ENCODE assay signal across 9 cellular contexts in genomic region chr5:31196309-31196708, GRCh38. TPM values are rescaled to one million over a fixed set of nuclear protein-coding genes. Genes with fewer than 3 reads are reported as not detected.
DNase-seq lines count a peak whose midpoint lies in the region; ATAC-seq and TF ChIP-seq lines count a peak whose summit lies in the region.
"Had no signal": no experiment of that assay in that cellular context is flagged by ENCODE, and none has a peak within 500 bp of the region (broad histone marks: within the 10 kb centered on the region; RNA-seq: fewer than 3 reads in every experiment).

No MANE protein-coding gene starts in this region.

- DNase-seq in HCT116 (ENCODE audit: low read depth, low spot score) (no peak), PC-3 (peak; percentile 52), fibroblast of peridontal ligament (ENCODE audit: extremely low read depth) (peak; percentile 65), progenitor cell of endocrine pancreas (ENCODE audit: low spot score, unreplicated experiment) (no peak), NCI-H1092 treated with DMSO at 0.1 percent for 48 hours (lab: John Stamatoyannopoulos, UW) (no peak), DMS153 (lab: John Stamatoyannopoulos, UW) (no peak), psoas muscle (no peak)
- DNase-seq: Right ventricle myocardium superior had no signal

- H2AFZ ChIP-seq in HCT116 (ENCODE audit: low read depth, low read length, poor library complexity, severe bottlenecking) (no peak overlapping the region), PC-3 (ENCODE audit: low read length) (no peak overlapping the region)

- H3F3A ChIP-seq in PC-3 (ENCODE audit: low read length, unreplicated experiment), result no peaks in the 10 kb centered on the region

- no peak for TF ChIP-seq RAD21 in HCT116 (IDR thresholded peaks at IDR 0.05; ENCODE audit: low read depth)

- no peak for TF ChIP-seq POLR2A in HCT116 (IDR thresholded peaks at IDR 0.05; ENCODE audit: borderline replicate concordance, extremely low read depth, insufficient read depth, insufficient read length)

- H3K79me2 ChIP-seq in HCT116 (ENCODE audit: insufficient read depth, low read length) (no peaks in the 10 kb centered on the region), PC-3 (ENCODE audit: low read length) (no peaks in the 10 kb centered on the region)

- H3K9me3 Mint-ChIP-seq in progenitor cell of endocrine pancreas (ENCODE audit: low read depth), result no peaks in the 10 kb centered on the region

- H3K9ac ChIP-seq in HCT116 (ENCODE audit: low read length) (no peak overlapping the region), PC-3 (ENCODE audit: low read length) (no peak overlapping the region)

- no peaks in the 10 kb centered on the region for H3K4me1 ChIP-seq in HCT116 (ENCODE audit: control insufficient read depth in 1 of 2, insufficient read depth in 2 of 2, low read length in 2 of 2)
- peaks cover 15% of the 10 kb centered on the region for H3K4me1 ChIP-seq in PC-3 (ENCODE audit: insufficient read depth, low read length)
- H3K4me1 ChIP-seq in psoas muscle, result no peaks in the 10 kb centered on the region

- no peak overlapping the region for H3K27ac ChIP-seq in HCT116 (ENCODE audit: low read depth, low read length)
- no peak overlapping the region for H3K27ac ChIP-seq in PC-3 (ENCODE audit: low read length)
- H3K27ac ChIP-seq in psoas muscle, result no peak overlapping the region

- no peaks in the 10 kb centered on the region for H3K27me3 Mint-ChIP-seq in progenitor cell of endocrine pancreas

- H3K9me2 ChIP-seq in HCT116 (ENCODE audit: insufficient read depth), result no peaks in the 10 kb centered on the region
- H3K9me2 ChIP-seq in PC-3 (replicated peaks; ENCODE audit: low read length), result no peaks in the 10 kb centered on the region

- H3K4me3 ChIP-seq in HCT116 (replicated peaks in 1 of 2; ENCODE audit: low read depth in 1 of 2, low read length in 2 of 2), result no peak overlapping the region
- no peak overlapping the region for H3K4me3 ChIP-seq in PC-3 (ENCODE audit: low read length)
- no peak overlapping the region for H3K4me3 ChIP-seq in psoas muscle

- H3K36me3 ChIP-seq in HCT116 (ENCODE audit: control insufficient read depth in 1 of 2, insufficient read depth in 2 of 2, low read length in 2 of 2) (no peaks in the 10 kb centered on the region), PC-3 (ENCODE audit: low read depth, low read length) (no peaks in the 10 kb centered on the region), psoas muscle (ENCODE audit: insufficient read depth in 1 of 2, low read depth in 1 of 2) (no peaks in the 10 kb centered on the region)

- no peak for TF ChIP-seq CTCF in HCT116 (IDR thresholded peaks at IDR 0.05 in 2 of 3, conservative IDR thresholded peaks at IDR 0.05 in 1 of 3; ENCODE audit: borderline replicate concordance in 1 of 3, insufficient read depth in 1 of 3, low read depth in 2 of 3, low read length in 2 of 3)
- TF ChIP-seq CTCF in PC-3 (conservative IDR thresholded peaks at IDR 0.05; ENCODE audit: low read depth, low read length), result peak; percentile 55
- peak; percentile 51 for TF ChIP-seq CTCF in progenitor cell of endocrine pancreas (IDR thresholded peaks at IDR 0.05; ENCODE audit: unreplicated experiment)
- no peak for TF ChIP-seq CTCF in psoas muscle (IDR thresholded peaks at IDR 0.05)

- POLR2A ChIA-PET in HCT116 (lab: Charles Lee), result no interaction called here
- POLR2A ChIA-PET in PC-3 (lab: Charles Lee; ENCODE audit: unreplicated experiment), result no interaction called here

- RAD21 ChIA-PET in HCT116 (lab: Charles Lee; ENCODE audit: low non-redundant PET in 1 of 2, low total read pairs in 2 of 2, uncharacterized antibody in 2 of 2, unreplicated experiment in 2 of 2), result no interaction called here

- ATAC-seq in HCT116, result no peak
- ATAC-seq in PC-3, result no peak
- ATAC-seq in psoas muscle, result no peak
- ATAC-seq: activated CD4-positive, CD25-positive, alpha-beta regulatory T cell treated with anti-CD3 and anti-CD28 coated beads, Interleukin-2, amount 50 U/mL, for 24 hours had no signal

- peaks cover 41% of the 10 kb centered on the region for H3K4me1 Mint-ChIP-seq in progenitor cell of endocrine pancreas (ENCODE audit: low read depth)

- peak overlapping the region; percentile 35 for H3K27ac Mint-ChIP-seq in progenitor cell of endocrine pancreas

- peak overlapping the region; percentile 95 for H3K4me3 Mint-ChIP-seq in progenitor cell of endocrine pancreas (ENCODE audit: low read depth)

- CTCF ChIA-PET in HCT116 (lab: Charles Lee) (no interaction called here), PC-3 (lab: Charles Lee) (no interaction called here)

- H3K4me2 ChIP-seq in HCT116 (ENCODE audit: low read length), result no peak overlapping the region
- no peak overlapping the region for H3K4me2 ChIP-seq in PC-3 (ENCODE audit: low read length)

- H3K27me3 ChIP-seq in HCT116 (ENCODE audit: insufficient read depth, low read length) (no peaks in the 10 kb centered on the region), PC-3 (ENCODE audit: low read length) (peaks cover 49% of the 10 kb centered on the region), psoas muscle (ENCODE audit: insufficient read depth in 3 of 3, low read length in 2 of 3) (peaks cover 7 to 40% (median 7%) of the 10 kb centered on the region in 3 donors)

- H3K36me3 Mint-ChIP-seq in progenitor cell of endocrine pancreas (ENCODE audit: insufficient read depth), result no peaks in the 10 kb centered on the region

- H4K20me1 ChIP-seq in HCT116 (ENCODE audit: insufficient read depth) (no peaks in the 10 kb centered on the region), PC-3 (ENCODE audit: low read length) (no peaks in the 10 kb centered on the region)

- H3K9me3 ChIP-seq in HCT116 (ENCODE audit: control insufficient read depth in 1 of 2, insufficient read depth in 1 of 2, low read depth in 1 of 2, low read length in 2 of 2), result peaks cover 0 to 7% of the 10 kb centered on the region in 2 experiments; a peak in 2 of 4 replicates
- no peaks in the 10 kb centered on the region for H3K9me3 ChIP-seq in PC-3 (ENCODE audit: low read length)
- no peaks in the 10 kb centered on the region for H3K9me3 ChIP-seq in psoas muscle

- intact Hi-C loops in HCT116 (cut with micrococcal nuclease), result no loop called here
- intact Hi-C loops in PC-3 (cut with micrococcal nuclease), result loop anchor here (10.0 kb wide), 2 partner anchors 142 to 282 kb away; no protein-coding TSS in a partner anchor
- intact Hi-C loops in psoas muscle (cut with DNase I), result no loop called here

- BruUV-seq in HCT116 (replicated peaks; lab: Mats Ljungman, UMichigan), result no TSS peak
- no TSS peak for BruUV-seq in PC-3 (replicated peaks; lab: Mats Ljungman, UMichigan)

- 3 to 22% (median 19%) methylated on average over 2 of the region's 2 CpGs for WGBS in psoas muscle, 3 donors

TF ChIP-seq in HCT116, 20 proteins besides CTCF, POLR2A, EP300 and RAD21:
- peak; percentile 40 for TF ChIP-seq TCF7L2 (IDR thresholded peaks at IDR 0.05; ENCODE audit: borderline replicate concordance, extremely low read depth, insufficient read depth, insufficient read length)
- no peak for TF ChIP-seq SRF (IDR thresholded peaks at IDR 0.05; ENCODE audit: low read depth)
- no peak for TF ChIP-seq EGR1 (IDR thresholded peaks at IDR 0.05; ENCODE audit: low read depth)
- TF ChIP-seq SP1 (IDR thresholded peaks at IDR 0.05; ENCODE audit: low read depth), result no peak
TF ChIP-seq in HCT116: peak in this region for 1.

RNA-seq across cellular contexts. Expression of gene CDH6, which starts 2.8 kb away (rescaled TPM):
- total RNA-seq in HCT116 (2021; ENCODE audit: unreplicated experiment) (0.12 TPM), PC-3 (2014; rRNA removed) (1.8 and 1.9 TPM in 2 replicates), progenitor cell of endocrine pancreas (132 and 173 TPM in 2 replicates), psoas muscle (1 to 10 TPM in 2 of 4 donors, under 1 TPM in 2; 0.74 to 3.4 (median 1.3) TPM)
- not detected in 2 replicates for polyA plus RNA-seq in HCT116 (2012)
- polyA plus RNA-seq in psoas muscle, result under 1 TPM; 0.30 to 0.77 (median 0.47) TPM

Comparison
In these comparisons a context has a peak if more than half of its experiments do, and no peak if none do; other contexts are left out.
1. DNase-seq: peak in PC-3 (single experiment) and fibroblast of peridontal ligament (single experiment); none in HCT116 (single experiment), progenitor cell of endocrine pancreas (single experiment), NCI-H1092 treated with DMSO at 0.1 percent for 48 hours (single experiment), DMS153 (single experiment) and psoas muscle (0 of 2).
2. CTCF ChIP-seq: peak in PC-3 (single experiment) and progenitor cell of endocrine pancreas (single experiment); none in HCT116 (0 of 3) and psoas muscle (single experiment).
3. RNA of gene CDH6, which starts 2.8 kb away (total RNA-seq): 132 to 173 TPM in progenitor cell of endocrine pancreas; 1.8 to 1.9 TPM in PC-3, 0.74 to 3.4 TPM in psoas muscle and 0.12 TPM in HCT116 (single experiment); every median in the first group is over 10 times any median in the second.